8 cellular contexts compared by ENCODE assay signal in the genomic region with DNA sequence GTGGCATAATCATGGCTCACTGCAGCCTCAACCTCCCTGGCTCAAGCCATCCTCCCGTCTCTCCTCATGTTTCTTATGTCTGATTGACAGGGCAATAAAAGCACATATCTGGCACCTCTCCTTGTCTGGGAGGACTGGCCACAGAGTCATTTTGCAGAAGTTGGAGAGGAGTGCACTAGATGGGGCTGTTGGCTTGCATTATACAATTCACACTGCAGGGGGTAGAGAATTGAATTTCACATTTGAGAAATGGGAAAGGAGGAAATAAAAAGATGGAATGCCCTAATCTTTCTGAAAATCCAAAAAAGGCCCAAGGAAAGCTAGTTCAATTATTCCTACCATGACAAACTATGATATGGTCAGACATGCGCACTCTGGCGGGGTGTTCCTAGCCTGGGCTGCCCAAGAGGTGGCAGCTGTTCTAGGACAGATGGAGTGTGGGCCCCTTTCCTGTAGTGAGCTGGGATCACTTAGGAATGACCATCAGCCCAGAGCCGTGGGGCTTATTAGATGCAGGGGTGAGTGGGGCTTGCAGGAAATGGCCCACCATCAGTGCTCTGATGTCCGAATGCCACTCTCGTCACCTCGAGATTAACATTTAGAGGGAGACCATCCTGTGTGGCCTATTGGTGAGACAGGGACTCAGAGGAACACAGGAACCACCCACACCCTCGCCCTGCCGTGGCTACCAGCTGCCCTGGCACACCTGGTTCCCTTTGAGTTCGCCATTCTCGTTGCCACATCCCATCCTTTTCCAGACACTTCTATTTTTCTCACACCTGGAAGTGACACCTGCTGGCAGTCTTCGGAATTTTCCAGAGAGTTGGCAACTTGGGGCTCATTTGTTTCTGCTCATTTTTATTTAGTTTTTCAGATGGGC. TPM values are rescaled to one million over a fixed set of nuclear protein-coding genes. Genes with fewer than 3 reads are reported as not detected.
DNase-seq lines count a peak whose midpoint lies in the region; ATAC-seq and TF ChIP-seq lines count a peak whose summit lies in the region.

No MANE protein-coding gene starts in this region.

- TF ChIP-seq EP300 in SK-N-SH (IDR thresholded peaks at IDR 0.05; ENCODE audit: borderline replicate concordance in 1 of 2, low read depth in 1 of 2, low read length in 1 of 2) = no peak

- no peak overlapping the region for H2AFZ ChIP-seq in SK-N-SH (ENCODE audit: low read depth)

- no peak for ATAC-seq in SK-N-SH treated with all-trans-retinoic acid at 6 μM for 48 hours
- ATAC-seq in upper lobe of right lung = peak; percentile 55
- ATAC-seq in HG02870 (IDR thresholded peaks at IDR 0.05; ENCODE audit: unreplicated experiment) = no peak

- peak; percentile 80 for TF ChIP-seq RAD21 in SK-N-SH (IDR thresholded peaks at IDR 0.05; ENCODE audit: low read length)

- H3K27me3 ChIP-seq in SK-N-SH (ENCODE audit: insufficient read depth) (no peaks in the 10 kb centered on the region), upper lobe of right lung (no peaks in the 10 kb centered on the region)

- H3K4me2 ChIP-seq in SK-N-SH = no peak overlapping the region

- WGBS in SK-N-SH (ENCODE audit: low lambda C conversion rate) = 53% methylated on average over 11 of the region's 12 CpGs

- TF ChIP-seq CTCF in SK-N-SH (IDR thresholded peaks at IDR 0.05) = peak; percentile 42
- TF ChIP-seq CTCF in upper lobe of right lung (IDR thresholded peaks at IDR 0.05) = peak; percentile 23

- no peaks in the 10 kb centered on the region for H3F3A ChIP-seq in SK-N-SH (replicated peaks; ENCODE audit: insufficient read depth)

- H3K4me3 ChIP-seq in SK-N-SH (ENCODE audit: low read depth in 2 of 2, low read length in 1 of 2) = no peak overlapping the region
- no peak overlapping the region for H3K4me3 ChIP-seq in upper lobe of right lung

- no peaks in the 10 kb centered on the region for H4K20me1 ChIP-seq in SK-N-SH (ENCODE audit: insufficient read depth)

- H3K27ac ChIP-seq in SK-N-SH (ENCODE audit: low read depth in 2 of 2, low read length in 1 of 2) (no peak overlapping the region), upper lobe of right lung (no peak overlapping the region)

- no peaks in the 10 kb centered on the region for H3K79me2 ChIP-seq in SK-N-SH (ENCODE audit: insufficient read depth)

- H3K4me1 ChIP-seq in SK-N-SH (ENCODE audit: control insufficient read depth in 1 of 2, insufficient read depth in 2 of 2, low read depth in 1 of 2, low read length in 1 of 2) (peaks cover 0 to 7% of the 10 kb centered on the region in 2 experiments; a peak in 1 of 4 replicates), upper lobe of right lung (no peaks in the 10 kb centered on the region)

- POLR2A ChIA-PET in SK-N-SH (lab: Yijun Ruan, JAX) = no interaction called here

- no peak overlapping the region for H3K9ac ChIP-seq in SK-N-SH

- intact Hi-C loops in upper lobe of right lung (cut with DNase I) = no loop called here

- DNase-seq in SK-N-SH (peak; percentile 71), NCI-H1105 (lab: John Stamatoyannopoulos, UW) (peak; percentile 18), amniotic epithelial cell (ENCODE audit: low read depth) (peak; percentile 46), hippocampal formation (lab: John Stamatoyannopoulos, UW) (peak; percentile 51 to 81), upper lobe of right lung (no peak), NCI-H82 treated with DMSO at 0.1 percent for 48 hours (lab: John Stamatoyannopoulos, UW; ENCODE audit: unreplicated experiment) (no peak)

- no peaks in the 10 kb centered on the region for H3K9me2 ChIP-seq in SK-N-SH

- H3K9me3 ChIP-seq in SK-N-SH = no peaks in the 10 kb centered on the region
- H3K9me3 ChIP-seq in upper lobe of right lung = no peaks in the 10 kb centered on the region

- CTCF ChIA-PET in SK-N-SH (lab: Yijun Ruan, JAX) = interaction anchor here (0.7 to 3.1 kb wide), 22 partner anchors 8 to 729 kb away, joined by 3 to 22 read pairs (median 4); a partner anchor contains a TSS

- H3K36me3 ChIP-seq in SK-N-SH (replicated peaks in 1 of 2; ENCODE audit: control insufficient read depth in 1 of 2, insufficient read depth in 2 of 2, low read length in 1 of 2) (no peaks in the 10 kb centered on the region), upper lobe of right lung (no peaks in the 10 kb centered on the region)

TF ChIP-seq in SK-N-SH, 30 proteins besides CTCF, POLR2A, EP300 and RAD21:
- peak; percentile 9; the same call in 1 of the 2 replicates for TF ChIP-seq SMC3 (IDR thresholded peaks at IDR 0.05; ENCODE audit: low read depth, low read length)
- TF ChIP-seq, protein P1, sequence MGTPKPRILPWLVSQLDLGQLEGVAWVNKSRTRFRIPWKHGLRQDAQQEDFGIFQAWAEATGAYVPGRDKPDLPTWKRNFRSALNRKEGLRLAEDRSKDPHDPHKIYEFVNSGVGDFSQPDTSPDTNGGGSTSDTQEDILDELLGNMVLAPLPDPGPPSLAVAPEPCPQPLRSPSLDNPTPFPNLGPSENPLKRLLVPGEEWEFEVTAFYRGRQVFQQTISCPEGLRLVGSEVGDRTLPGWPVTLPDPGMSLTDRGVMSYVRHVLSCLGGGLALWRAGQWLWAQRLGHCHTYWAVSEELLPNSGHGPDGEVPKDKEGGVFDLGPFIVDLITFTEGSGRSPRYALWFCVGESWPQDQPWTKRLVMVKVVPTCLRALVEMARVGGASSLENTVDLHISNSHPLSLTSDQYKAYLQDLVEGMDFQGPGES (IDR thresholded peaks at IDR 0.05; ENCODE audit: low read depth, low read length) = no peak

TF ChIP-seq in SK-N-SH treated with all-trans-retinoic acid at 6 μM for 48 hours, 23 proteins besides CTCF, POLR2A, EP300 and RAD21:
- TF ChIP-seq, protein P2, sequence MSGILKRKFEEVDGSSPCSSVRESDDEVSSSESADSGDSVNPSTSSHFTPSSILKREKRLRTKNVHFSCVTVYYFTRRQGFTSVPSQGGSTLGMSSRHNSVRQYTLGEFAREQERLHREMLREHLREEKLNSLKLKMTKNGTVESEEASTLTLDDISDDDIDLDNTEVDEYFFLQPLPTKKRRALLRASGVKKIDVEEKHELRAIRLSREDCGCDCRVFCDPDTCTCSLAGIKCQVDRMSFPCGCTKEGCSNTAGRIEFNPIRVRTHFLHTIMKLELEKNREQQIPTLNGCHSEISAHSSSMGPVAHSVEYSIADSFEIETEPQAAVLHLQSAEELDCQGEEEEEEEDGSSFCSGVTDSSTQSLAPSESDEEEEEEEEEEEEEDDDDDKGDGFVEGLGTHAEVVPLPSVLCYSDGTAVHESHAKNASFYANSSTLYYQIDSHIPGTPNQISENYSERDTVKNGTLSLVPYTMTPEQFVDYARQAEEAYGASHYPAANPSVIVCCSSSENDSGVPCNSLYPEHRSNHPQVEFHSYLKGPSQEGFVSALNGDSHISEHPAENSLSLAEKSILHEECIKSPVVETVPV (CRISPR knock-in tag; IDR thresholded peaks at IDR 0.05) = no peak

RNA-seq across cellular contexts. Expression of a gene that starts 21.8 kb away (rescaled TPM):
- polyA plus RNA-seq in SK-N-SH (2012; rRNA removed) = 0.02 and 0.08 TPM in 2 replicates
- polyA plus RNA-seq in SK-N-SH (2012; cell fraction: cytosol; rRNA removed) = 0.08 and 0.13 TPM in 2 replicates
- 0.21 and 1.7 TPM in 2 replicates for polyA plus RNA-seq in SK-N-SH (2012; cell fraction: nucleus; rRNA removed)
- 1.0 TPM for total RNA-seq in upper lobe of right lung

Comparison
In these comparisons a context has a peak if more than half of its experiments do, and no peak if none do; other contexts are left out.
1. DNase-seq: peak in SK-N-SH (single experiment), NCI-H1105 (single experiment), amniotic epithelial cell (single experiment) and hippocampal formation (2 of 2); none in upper lobe of right lung (single experiment) and NCI-H82 treated with DMSO at 0.1 percent for 48 hours (single experiment).